12 cellular contexts compared by ENCODE assay signal in genomic region chr9:119283118-119283794, GRCh38.
DNase-seq lines count a peak whose midpoint lies in the region; ATAC-seq and TF ChIP-seq lines count a peak whose summit lies in the region.
"Had no signal": no experiment of that assay in that cellular context is flagged by ENCODE, and none has a peak within 500 bp of the region (broad histone marks: within the 10 kb centered on the region; RNA-seq: fewer than 3 reads in every experiment).

No MANE protein-coding gene starts in this region.

- peaks cover 21% of the 10 kb centered on the region for H3K27me3 Mint-ChIP-seq in endodermal cell (ENCODE audit: insufficient read depth)

- H3K27ac ChIP-seq in endodermal cell (ENCODE audit: low read depth, low read length) = no peak overlapping the region
- H3K27ac ChIP-seq: A549, esophagus muscularis mucosa had no signal

- peaks cover 6% of the 10 kb centered on the region for H3K27me3 ChIP-seq in endodermal cell (ENCODE audit: control insufficient read depth, insufficient read depth, low read length, poor library complexity, severe bottlenecking)

- no peak for ATAC-seq in HG03025 (IDR thresholded peaks at IDR 0.05; ENCODE audit: low FRiP score, unreplicated experiment)
- no peak for ATAC-seq in HG02884 (IDR thresholded peaks at IDR 0.05; ENCODE audit: unreplicated experiment)
- ATAC-seq: K562, T-cell had no signal

- WGBS in endodermal cell (ENCODE audit: insufficient coverage in 1 of 2, insufficient read length in 1 of 2), 2 experiments = 35 to 50% methylated on average over 13 to 17 of the region's 17 CpGs

- peak overlapping the region; percentile 32 for H3K4me3 Mint-ChIP-seq in endodermal cell
- H3K4me3 Mint-ChIP-seq: T-cell had no signal

- H3K9me3 Mint-ChIP-seq in endodermal cell = no peaks in the 10 kb centered on the region

- no peaks in the 10 kb centered on the region for H3K9me3 ChIP-seq in endodermal cell (ENCODE audit: control insufficient read depth, low read length)
- H3K9me3 ChIP-seq: A549, esophagus muscularis mucosa had no signal

- no peak for TF ChIP-seq CTCF in endodermal cell (conservative IDR thresholded peaks at IDR 0.05)

- no peak overlapping the region for H3K9ac ChIP-seq in endodermal cell (ENCODE audit: extremely low read depth, low read length, poor library complexity, severe bottlenecking)

- H3K4me1 ChIP-seq in endodermal cell (ENCODE audit: control insufficient read depth, insufficient read depth, low read length) = peaks cover 3% of the 10 kb centered on the region
- H3K4me1 ChIP-seq: A549 had no signal

- DNase-seq in NCI-H2171 treated with DMSO at 0.1 percent for 48 hours (lab: John Stamatoyannopoulos, UW) (peak; percentile 33), NCI-H2171 (lab: John Stamatoyannopoulos, UW) (no peak), endodermal cell (peak; percentile 89), kidney tubule cell (ENCODE audit: low spot score) (peak; percentile 82), superior temporal gyrus (ENCODE audit: extremely low spot score) (peak; percentile 59), AG08396 (ENCODE audit: low spot score) (no peak)
- DNase-seq: T-cell had no signal

- no peaks in the 10 kb centered on the region for H3K36me3 Mint-ChIP-seq in endodermal cell (ENCODE audit: low read depth)
- H3K36me3 Mint-ChIP-seq: T-cell had no signal

- peaks cover 10% of the 10 kb centered on the region for H3K4me1 Mint-ChIP-seq in endodermal cell
- H3K4me1 Mint-ChIP-seq: T-cell had no signal

- H3K36me3 ChIP-seq in endodermal cell (ENCODE audit: control insufficient read depth, insufficient read depth, low read length) = no peaks in the 10 kb centered on the region
- H3K36me3 ChIP-seq: esophagus muscularis mucosa had no signal

- no peak overlapping the region for H3K4me3 ChIP-seq in endodermal cell (ENCODE audit: low read length)
- H3K4me3 ChIP-seq: A549, esophagus muscularis mucosa, K562 had no signal

- H3K27ac Mint-ChIP-seq in endodermal cell = no peak overlapping the region
- H3K27ac Mint-ChIP-seq: T-cell had no signal

Comparison
In these comparisons a context has a peak if more than half of its experiments do, and no peak if none do; other contexts are left out.
1. DNase-seq: peak in NCI-H2171 treated with DMSO at 0.1 percent for 48 hours (single experiment), endodermal cell (single experiment), kidney tubule cell (single experiment) and superior temporal gyrus (single experiment); none in NCI-H2171 (single experiment) and AG08396 (single experiment).